ENCODE assay signal across 8 cellular contexts in genomic region chr3:127697531-127698240, GRCh38. TPM values are rescaled to one million over a fixed set of nuclear protein-coding genes. Genes with fewer than 3 reads are reported as not detected.
DNase-seq lines count a peak whose midpoint lies in the region; ATAC-seq, FAIRE-seq and TF ChIP-seq lines count a peak whose summit lies in the region.

No MANE protein-coding gene starts in this region.

- TF ChIP-seq CTCF in A549 (IDR thresholded peaks at IDR 0.05) = no peak
- no peak for TF ChIP-seq CTCF in GM13977 (IDR thresholded peaks at IDR 0.05; ENCODE audit: extremely low read depth, insufficient read depth, missing control alignments)
- no peak for TF ChIP-seq CTCF in fibroblast of mammary gland (conservative IDR thresholded peaks at IDR 0.05; ENCODE audit: control insufficient read depth, insufficient read depth, low read depth, low read length)
- TF ChIP-seq CTCF in tibial artery (IDR thresholded peaks at IDR 0.05) = peak in 1 of 2 experiments; percentile 9

- H3K27ac Mint-ChIP-seq in naive thymus-derived CD8-positive, alpha-beta T cell = no peak overlapping the region

- no peak for TF ChIP-seq EP300 in A549 (IDR thresholded peaks at IDR 0.05)

- ATAC-seq in A549 = peak; percentile 66 to 85; a peak in 5 of 6 replicates
- peak; percentile 77 for ATAC-seq in HG03280 (IDR thresholded peaks at IDR 0.05; ENCODE audit: unreplicated experiment)
- ATAC-seq in naive thymus-derived CD8-positive, alpha-beta T cell = peak; percentile 80 to 82

- H3K27ac ChIP-seq in A549 = peak overlapping the region; percentile 68 to 87; a peak in 5 of 6 replicates
- peak overlapping the region; percentile 82 to 96 for H3K27ac ChIP-seq in tibial artery

- H3K4me1 ChIP-seq in A549 (peaks cover 65% of the 10 kb centered on the region), tibial artery (peaks cover 7 to 67% (median 52%) of the 10 kb centered on the region in 4 donors)

- H3K27me3 Mint-ChIP-seq in naive thymus-derived CD8-positive, alpha-beta T cell = peaks cover 0 to 6% (median 0%) of the 10 kb centered on the region in 5 donors

- H3K4me3 ChIP-seq in A549 = no peak overlapping the region
- peak overlapping the region; percentile 10 for H3K4me3 ChIP-seq in fibroblast of mammary gland (ENCODE audit: control insufficient read depth, low read depth, low read length)
- peak overlapping the region; percentile 4 to 38 for H3K4me3 ChIP-seq in tibial artery

- 56% methylated on average over 13 of the region's 16 CpGs for WGBS in A549 (ENCODE audit: missing lambda C conversion rate)

- CTCF ChIA-PET in A549 (lab: Yijun Ruan, JAX) = interaction anchor here (0.7 to 12.9 kb wide), 10 partner anchors 13 to 274 kb away, joined by 3 to 111 read pairs (median 4); partner anchors contain the start of gene MGLL

- peak overlapping the region; percentile 46; the same call in 2 of the 3 replicates for H3K4me2 ChIP-seq in A549

- H3K9me3 ChIP-seq in A549 (no peaks in the 10 kb centered on the region), tibial artery (no peaks in the 10 kb centered on the region)

- TF ChIP-seq RAD21 in A549 (conservative IDR thresholded peaks at IDR 0.05 in 1 of 2, IDR thresholded peaks at IDR 0.05 in 1 of 2) = no peak

- in situ Hi-C loops in GM13977 (cut with MboI; ENCODE audit: low pct_unique_long_range_greater_than_20kb, low sequenced_read_pairs, unreplicated experiment) = no loop called here

- no peak overlapping the region for H3K4me3 Mint-ChIP-seq in naive thymus-derived CD8-positive, alpha-beta T cell

- no peaks in the 10 kb centered on the region for H3K27me3 ChIP-seq in tibial artery

- TF ChIP-seq POLR2A in A549 (IDR thresholded peaks at IDR 0.05; ENCODE audit: low read length) = no peak

- peaks cover 0 to 2% (median 0%) of the 10 kb centered on the region in 9 donors for H3K9me3 Mint-ChIP-seq in naive thymus-derived CD8-positive, alpha-beta T cell

- POLR2A ChIA-PET in A549 (lab: Yijun Ruan, JAX) = no interaction called here
- POLR2A ChIA-PET in naive thymus-derived CD8-positive, alpha-beta T cell (lab: Charles Lee) = interaction anchor here (0.6 to 1.4 kb wide), 2 partner anchors 25 to 105 kb away, joined by 3 read pairs; partner anchors contain the start of gene ABTB1

- peak; percentile 28 to 71 for DNase-seq in A549 (ENCODE audit: low read depth in 1 of 2, low spot score in 1 of 2)
- DNase-seq in GM13977 (ENCODE audit: low spot score) = peak; percentile 74
- peak; percentile 87 for DNase-seq in NCI-H774 (lab: John Stamatoyannopoulos, UW)
- peak; percentile 33 for DNase-seq in activated T-cell treated with anti-CD3 and anti-CD28 coated beads, Interleukin-2, amount 50 U/mL, for 1 hour
- DNase-seq in fibroblast of mammary gland (ENCODE audit: low read depth) = peak; percentile 83
- DNase-seq in naive thymus-derived CD8-positive, alpha-beta T cell = peak in 7 of 10 donors; percentile 23 to 74 (median 40)
- DNase-seq in tibial artery = peak; percentile 95 to 96

- intact Hi-C loops in tibial artery (cut with DNase I; ENCODE audit: low total_unique reads) = loop anchor here (2.0 kb wide), 1 partner anchor 125 kb away; the partner anchor contains the start of gene MGLL

- peaks cover under 1 to 11% (median 11%) of the 10 kb centered on the region in 3 donors for H3K36me3 ChIP-seq in tibial artery

- peaks cover 0 to 7% (median 4%) of the 10 kb centered on the region in 4 donors for H3K4me1 Mint-ChIP-seq in naive thymus-derived CD8-positive, alpha-beta T cell

- H3K36me3 Mint-ChIP-seq in naive thymus-derived CD8-positive, alpha-beta T cell = no peaks in the 10 kb centered on the region

- no peak for FAIRE-seq in A549 (lab: Jason Lieb, UNC)

TF ChIP-seq in A549, 52 proteins besides CTCF, POLR2A, EP300 and RAD21:
- TF ChIP-seq USF2 (IDR thresholded peaks at IDR 0.05) (peak; percentile 80), E2F6 (IDR thresholded peaks at IDR 0.05; ENCODE audit: borderline replicate concordance, low read depth) (no peak)
TF ChIP-seq in A549: peak in this region for 1.

RNA-seq across cellular contexts. Expression of gene ABTB1, which starts 24.9 kb away (rescaled TPM):
- polyA plus RNA-seq in A549 (2011; rRNA removed) (9.7 and 10.7 TPM in 2 replicates), A549 (2017; fragmentation: RNase III; extraction: RNeasy Plus Mini Kit Qiagen cat#74134 plus additional on column Dnase treatment) (8.1 to 13.2 TPM (median 11.7 TPM) in 3 replicates)
- 15.1 and 18.9 TPM in 2 replicates for polyA plus RNA-seq in A549 (2012; cell fraction: cytosol; rRNA removed)
- 73.1 and 77.2 TPM in 2 replicates for polyA plus RNA-seq in A549 (2012; cell fraction: nucleus; rRNA removed)
- 20.7 and 25.8 TPM in 2 replicates for polyA minus RNA-seq in A549 (2011; rRNA and poly(A)+ RNA removed)
- 100 to 1,000 TPM; 183 to 187 TPM for total RNA-seq in naive thymus-derived CD8-positive, alpha-beta T cell
- 10 to 100 TPM; 58.6 to 71.9 (median 60.9) TPM for polyA plus RNA-seq in naive thymus-derived CD8-positive, alpha-beta T cell

Comparison
In these comparisons a context has a peak if more than half of its experiments do, and no peak if none do; other contexts are left out.
1. DNase-seq: peak in every context shown above with its lines; median percentile 96 in tibial artery; 87 in NCI-H774; 83 in fibroblast of mammary gland; 74 in GM13977; 50 in A549; 40 in naive thymus-derived CD8-positive, alpha-beta T cell; 33 in activated T-cell treated with anti-CD3 and anti-CD28 coated beads, Interleukin-2, amount 50 U/mL, for 1 hour.